In the genomic region with DNA sequence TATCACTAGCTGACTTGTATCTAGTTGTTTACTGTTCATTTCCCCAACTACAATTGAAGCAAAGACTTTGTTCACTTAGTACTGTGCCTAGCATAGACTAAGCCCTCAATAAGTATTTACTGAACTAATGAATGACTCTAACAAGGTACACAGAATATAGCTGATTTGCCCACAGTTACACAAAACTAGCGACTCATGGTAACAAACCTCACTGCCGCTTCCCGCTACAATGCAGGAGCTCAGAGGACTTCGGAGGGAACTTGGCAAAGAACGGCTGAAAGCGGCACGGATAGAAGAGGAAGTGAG, we compare ENCODE assay signal across 3 cellular contexts.
TF ChIP-seq lines count a peak whose summit lies in the region.

No MANE protein-coding gene starts in this region.

TF ChIP-seq in SK-N-SH, 30 proteins besides CTCF, POLR2A, EP300 and RAD21:
- TF ChIP-seq REST (IDR thresholded peaks at IDR 0.05; ENCODE audit: low read depth, low read length) (no peak), FOSL2 (IDR thresholded peaks at IDR 0.05; ENCODE audit: borderline replicate concordance, low read depth) (no peak), TCF12 (IDR thresholded peaks at IDR 0.05) (no peak), MAX (IDR thresholded peaks at IDR 0.05; ENCODE audit: low read depth) (no peak), ELF1 (IDR thresholded peaks at IDR 0.05) (no peak), TAF1 (IDR thresholded peaks at IDR 0.05; ENCODE audit: borderline replicate concordance, low read depth, low read length) (no peak), SMC3 (IDR thresholded peaks at IDR 0.05; ENCODE audit: low read depth, low read length) (no peak), MXI1 (IDR thresholded peaks at IDR 0.05; ENCODE audit: low read depth, low read length) (no peak), POLR2AphosphoS5 (IDR thresholded peaks at IDR 0.05; ENCODE audit: low read depth, low read length) (no peak), USF1 (IDR thresholded peaks at IDR 0.05; ENCODE audit: borderline replicate concordance, low read depth) (no peak), PBX3 (IDR thresholded peaks at IDR 0.05) (no peak), GATA2 (CRISPR knock-in tag; IDR thresholded peaks at IDR 0.05) (no peak)

TF ChIP-seq in SK-N-SH treated with all-trans-retinoic acid at 6 μM for 48 hours, 23 proteins besides CTCF, POLR2A, EP300 and RAD21:
- no peak for TF ChIP-seq ZC3H10 (CRISPR knock-in tag; IDR thresholded peaks at IDR 0.05)
- TF ChIP-seq TCF4 (CRISPR knock-in tag; IDR thresholded peaks at IDR 0.05; ENCODE audit: borderline replicate concordance): no peak
- no peak for TF ChIP-seq RARB (CRISPR knock-in tag; IDR thresholded peaks at IDR 0.05)
- no peak for TF ChIP-seq TSHZ2 (CRISPR knock-in tag; IDR thresholded peaks at IDR 0.05)
- no peak for TF ChIP-seq ZFP3 (CRISPR knock-in tag; IDR thresholded peaks at IDR 0.05)
- no peak for TF ChIP-seq TOX (CRISPR knock-in tag; IDR thresholded peaks at IDR 0.05; ENCODE audit: borderline replicate concordance)
- TF ChIP-seq OSR1 (CRISPR knock-in tag; IDR thresholded peaks at IDR 0.05): no peak
- TF ChIP-seq ZNF70 (CRISPR knock-in tag; IDR thresholded peaks at IDR 0.05): no peak
- TF ChIP-seq GLIS3 (CRISPR knock-in tag; IDR thresholded peaks at IDR 0.05): no peak
- no peak for TF ChIP-seq ZFP30 (CRISPR knock-in tag; IDR thresholded peaks at IDR 0.05)
- no peak for TF ChIP-seq CSDC2 (CRISPR knock-in tag; IDR thresholded peaks at IDR 0.05)
- TF ChIP-seq, protein P1, sequence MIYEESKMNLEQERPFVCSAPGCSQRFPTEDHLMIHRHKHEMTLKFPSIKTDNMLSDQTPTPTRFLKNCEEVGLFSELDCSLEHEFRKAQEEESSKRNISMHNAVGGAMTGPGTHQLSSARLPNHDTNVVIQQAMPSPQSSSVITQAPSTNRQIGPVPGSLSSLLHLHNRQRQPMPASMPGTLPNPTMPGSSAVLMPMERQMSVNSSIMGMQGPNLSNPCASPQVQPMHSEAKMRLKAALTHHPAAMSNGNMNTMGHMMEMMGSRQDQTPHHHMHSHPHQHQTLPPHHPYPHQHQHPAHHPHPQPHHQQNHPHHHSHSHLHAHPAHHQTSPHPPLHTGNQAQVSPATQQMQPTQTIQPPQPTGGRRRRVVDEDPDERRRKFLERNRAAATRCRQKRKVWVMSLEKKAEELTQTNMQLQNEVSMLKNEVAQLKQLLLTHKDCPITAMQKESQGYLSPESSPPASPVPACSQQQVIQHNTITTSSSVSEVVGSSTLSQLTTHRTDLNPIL (CRISPR knock-in tag; IDR thresholded peaks at IDR 0.05; ENCODE audit: low read depth): no peak
- no peak for TF ChIP-seq PATZ1 (CRISPR knock-in tag; IDR thresholded peaks at IDR 0.05; ENCODE audit: borderline replicate concordance)
- TF ChIP-seq SNAI2 (CRISPR knock-in tag; IDR thresholded peaks at IDR 0.05): no peak
- no peak for TF ChIP-seq ZNF8 (CRISPR knock-in tag; IDR thresholded peaks at IDR 0.05)
- TF ChIP-seq BACH2 (CRISPR knock-in tag; IDR thresholded peaks at IDR 0.05; ENCODE audit: borderline replicate concordance): no peak
- no peak for TF ChIP-seq ARNTL (CRISPR knock-in tag; IDR thresholded peaks at IDR 0.05; ENCODE audit: borderline replicate concordance, low read depth)
- TF ChIP-seq POU6F1 (CRISPR knock-in tag; IDR thresholded peaks at IDR 0.05; ENCODE audit: borderline replicate concordance, low read depth): no peak

TF ChIP-seq in H1, 55 proteins besides CTCF, POLR2A, EP300 and RAD21:
- TF ChIP-seq BACH1 (IDR thresholded peaks at IDR 0.05; ENCODE audit: low read length): no peak
- no peak for TF ChIP-seq SIRT6 (IDR thresholded peaks at IDR 0.05; ENCODE audit: low read length)
- TF ChIP-seq HDAC6 (IDR thresholded peaks at IDR 0.05; ENCODE audit: low read depth, low read length): no peak
- no peak for TF ChIP-seq CHD1 (IDR thresholded peaks at IDR 0.05; ENCODE audit: low read depth, low read length)
- TF ChIP-seq SUZ12 (IDR thresholded peaks at IDR 0.05; ENCODE audit: low read length): no peak
- no peak for TF ChIP-seq JUN (IDR thresholded peaks at IDR 0.05; ENCODE audit: low read depth, low read length)
- TF ChIP-seq SAP30 (IDR thresholded peaks at IDR 0.05; ENCODE audit: insufficient read depth, insufficient replicate concordance, low read length): no peak
- no peak for TF ChIP-seq CTBP2 (IDR thresholded peaks at IDR 0.05; ENCODE audit: borderline replicate concordance, insufficient read depth, insufficient read length, low read length)
- TF ChIP-seq ASH2L (IDR thresholded peaks at IDR 0.05; ENCODE audit: low read length): no peak
- no peak for TF ChIP-seq TBP (IDR thresholded peaks at IDR 0.05; ENCODE audit: low read depth, low read length)
- no peak for TF ChIP-seq SP1 (IDR thresholded peaks at IDR 0.05; ENCODE audit: low read depth, low read length)
- TF ChIP-seq SRF (IDR thresholded peaks at IDR 0.05; ENCODE audit: low read depth, low read length): no peak
- no peak for TF ChIP-seq CHD2 (IDR thresholded peaks at IDR 0.05; ENCODE audit: low read length)
- no peak for TF ChIP-seq MAX (IDR thresholded peaks at IDR 0.05)
- TF ChIP-seq BRCA1 (IDR thresholded peaks at IDR 0.05; ENCODE audit: low read depth, low read length): no peak
- TF ChIP-seq NRF1 (IDR thresholded peaks at IDR 0.05; ENCODE audit: low read depth, low read length): no peak
- no peak for TF ChIP-seq YY1 (IDR thresholded peaks at IDR 0.05; ENCODE audit: low read depth, low read length)
- no peak for TF ChIP-seq TAF1 (IDR thresholded peaks at IDR 0.05; ENCODE audit: low read depth, low read length)
- no peak for TF ChIP-seq ZNF274 (IDR thresholded peaks at IDR 0.05; ENCODE audit: borderline replicate concordance, extremely low read depth, low read length)
TF ChIP-seq in H1: peak in this region for 0.
